8 cellular contexts compared by ENCODE assay signal in genomic region chr7:44999245-45000095, GRCh38. TPM values are rescaled to one million over a fixed set of nuclear protein-coding genes. Genes with fewer than 3 reads are reported as not detected.
DNase-seq lines count a peak whose midpoint lies in the region; ATAC-seq and TF ChIP-seq lines count a peak whose summit lies in the region.

No MANE protein-coding gene starts in this region.

- peak; percentile 52 for TF ChIP-seq POLR2A in GM18951 (IDR thresholded peaks at IDR 0.05; ENCODE audit: extremely low read depth, insufficient read depth, insufficient read length)
- TF ChIP-seq POLR2A in spleen (IDR thresholded peaks at IDR 0.05): peak in 1 of 3 donors; percentile 29

- H3K27me3 ChIP-seq in spleen (replicated peaks in 1 of 7): no peaks in the 10 kb centered on the region

- DNase-seq in AG08395 (ENCODE audit: low spot score): peak; percentile 98
- peak; percentile 99 for DNase-seq in NCI-H226
- peak; percentile 94 for DNase-seq in activated B cell treated with CpG ODN at 0.5 μM for 24 hours
- peak; percentile 99 for DNase-seq in central memory CD4-positive, alpha-beta T cell
- peak; percentile 96 for DNase-seq in inferior parietal cortex (ENCODE audit: extremely low spot score)
- peak; percentile 100 for DNase-seq in spleen

- H3K27ac Mint-ChIP-seq in activated B cell treated with CpG ODN at 0.5 μM for 24 hours: peak overlapping the region; percentile 94

- WGBS in spleen, 5 donors: 0 to 1% (median 1%) methylated on average over 38 to 66 of the region's 66 CpGs

- H3K27ac ChIP-seq in spleen: peak overlapping the region; percentile 77 to 96 (median 88)

- peak overlapping the region; percentile 43 to 84 (median 60) for H3K4me3 ChIP-seq in spleen

- CTCF ChIA-PET in activated B cell treated with CpG ODN at 0.5 μM for 24 hours (lab: Charles Lee): interaction anchor here (2.8 to 3.2 kb wide), 2 partner anchors 25 to 28 kb away, joined by 15 to 21 read pairs; no protein-coding TSS in a partner anchor

- TF ChIP-seq CTCF in activated B cell treated with CpG ODN at 0.5 μM for 24 hours (IDR thresholded peaks at IDR 0.05) (no peak), spleen (IDR thresholded peaks at IDR 0.05 in 8 of 11, conservative IDR thresholded peaks at IDR 0.05 in 3 of 11) (peak in 7 of 11 experiments; percentile 23 to 61 (median 46))

- H3K9me3 ChIP-seq in spleen: no peaks in the 10 kb centered on the region

- H3K4me1 ChIP-seq in spleen: peaks cover 15 to 80% (median 47%) of the 10 kb centered on the region in 6 donors

- peaks cover 13% of the 10 kb centered on the region for H3K36me3 Mint-ChIP-seq in activated B cell treated with CpG ODN at 0.5 μM for 24 hours (ENCODE audit: low read depth)

- peak overlapping the region; percentile 95 for H3K4me3 Mint-ChIP-seq in activated B cell treated with CpG ODN at 0.5 μM for 24 hours

- in situ Hi-C loops in GM18951 (cut with MboI; ENCODE audit: low sequenced_read_pairs, unreplicated experiment): no loop called here

- peaks cover 0 to 6% (median 0%) of the 10 kb centered on the region in 6 donors for H3K36me3 ChIP-seq in spleen

- H3K9me3 Mint-ChIP-seq in activated B cell treated with CpG ODN at 0.5 μM for 24 hours: no peaks in the 10 kb centered on the region

- intact Hi-C loops in activated B cell treated with CpG ODN at 0.5 μM for 24 hours (cut with micrococcal nuclease): loop anchor here (1.0 to 5.0 kb wide), 10 partner anchors 13 to 507 kb away; partner anchors contain the start of genes H2AZ2, MYO1G, NUDCD3 and PPIA
- intact Hi-C loops in spleen (cut with DNase I; ENCODE audit: low total_unique reads): loop anchor here (10.0 kb wide), 1 partner anchor 115 kb away; the partner anchor contains the start of gene TBRG4

- POLR2A ChIA-PET in activated B cell treated with CpG ODN at 0.5 μM for 24 hours (lab: Charles Lee): interaction anchor here (0.6 to 9.7 kb wide), 29 partner anchors 10 to 426 kb away, joined by 3 to 325 read pairs (median 5); partner anchors contain the start of genes DDX56, H2AZ2, MYO1G and OGDH

- peaks cover 60% of the 10 kb centered on the region for H3K4me1 Mint-ChIP-seq in activated B cell treated with CpG ODN at 0.5 μM for 24 hours

- peak; percentile 79 for ATAC-seq in HG03175 (IDR thresholded peaks at IDR 0.05; ENCODE audit: unreplicated experiment)
- ATAC-seq in activated B cell treated with CpG ODN at 0.5 μM for 24 hours (ENCODE audit: low read depth): peak; percentile 85

- H3K27me3 Mint-ChIP-seq in activated B cell treated with CpG ODN at 0.5 μM for 24 hours: no peaks in the 10 kb centered on the region

RNA-seq across cellular contexts. Expression of gene CCM2, which starts 0.5 kb away (rescaled TPM):
- total RNA-seq in activated B cell treated with CpG ODN at 0.5 μM for 24 hours (83.8 and 89.0 TPM in 2 replicates), spleen (10 to 100 TPM; 67.8 to 94.2 (median 80.9) TPM)
- polyA plus RNA-seq in spleen: 100 to 1,000 TPM in 2 of 3 donors, 10 to 100 TPM in 1; 80.8 to 108 (median 107) TPM

RNA-seq across cellular contexts. Expression of gene MYO1G, which starts 20.7 kb away (rescaled TPM):
- total RNA-seq in activated B cell treated with CpG ODN at 0.5 μM for 24 hours (143 and 154 TPM in 2 replicates), spleen (10 to 100 TPM; 36.4 to 68.6 (median 62.1) TPM)
- polyA plus RNA-seq in spleen: 10 to 100 TPM; 27.9 to 61.1 (median 45.6) TPM

Comparison
In these comparisons a context has a peak if more than half of its experiments do, and no peak if none do; other contexts are left out.
1. Peak in every context shown above with its lines: DNase-seq, ATAC-seq, H3K4me3 ChIP-seq and H3K27ac ChIP-seq.